In the genomic region with DNA sequence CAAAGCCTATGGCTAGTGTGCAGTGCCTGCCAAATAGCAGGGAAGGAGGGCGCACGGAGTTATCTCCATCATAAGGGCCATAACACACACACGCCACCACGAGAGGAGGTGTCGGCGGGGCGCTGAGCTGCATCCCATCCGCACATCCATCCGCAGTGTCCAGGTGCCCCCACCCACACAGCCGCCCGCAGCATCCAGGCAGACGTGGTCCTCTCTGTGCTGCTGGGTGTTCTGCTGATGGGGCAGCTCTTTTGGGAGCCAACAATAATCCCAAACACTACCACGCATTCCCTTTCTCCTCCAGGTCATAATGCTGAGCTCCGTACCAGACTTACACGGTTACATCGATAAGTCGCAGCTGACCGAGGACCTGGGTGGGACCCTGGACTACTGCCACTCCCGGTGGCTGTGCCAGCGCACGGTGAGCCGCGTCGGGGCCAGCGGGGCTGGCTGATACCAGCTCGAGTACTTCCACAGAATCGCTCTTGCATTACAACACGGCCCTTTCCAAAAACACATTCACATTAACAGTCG, we compare ENCODE assay signal across 37 cellular contexts. TPM values are rescaled to one million over a fixed set of nuclear protein-coding genes. Genes with fewer than 3 reads are reported as not detected.
DNase-seq lines count a peak whose midpoint lies in the region; ATAC-seq, FAIRE-seq and TF ChIP-seq lines count a peak whose summit lies in the region.
"Had no signal": no experiment of that assay in that cellular context is flagged by ENCODE, and none has a peak within 500 bp of the region (broad histone marks: within the 10 kb centered on the region; RNA-seq: fewer than 3 reads in every experiment).

No MANE protein-coding gene starts in this region.

- H3K4me3 Mint-ChIP-seq in type B pancreatic cell: no peak overlapping the region
- no peak overlapping the region for H3K4me3 Mint-ChIP-seq in mesothelial cell of epicardium
- H3K4me3 Mint-ChIP-seq: activated CD8-positive, alpha-beta T cell treated with anti-CD3 and anti-CD28 coated beads, Interleukin-2, amount 10 ng/mL, durations not matched to agents 7 days and 5 days; effector memory CD8-positive, alpha-beta T cell; H9; natural killer cell treated with Interleukin-12 subunit alpha and Interleukin-12 subunit beta and Interleukin-15 and Interleukin-18, amount 100 ng/mL, for 72 hours; stimulated activated naive CD8-positive, alpha-beta T cell treated with anti-CD3 and anti-CD28 coated beads, Interleukin-15, Interleukin-2, amounts not matched to agents 100 ng/mL and 50 ng/mL, for 24 hours had no signal

- no peak overlapping the region for H2BK15ac ChIP-seq in mesenchymal stem cell (ENCODE audit: low read depth, poor library complexity, severe bottlenecking)

- TF ChIP-seq EP300 in K562 (IDR thresholded peaks at IDR 0.05; ENCODE audit: low read length): no peak

- peaks cover 8% of the 10 kb centered on the region; the same call in 1 of the 2 replicates for H3F3A ChIP-seq in PC-9 (ENCODE audit: insufficient read depth, low read depth)

- no peak for TF ChIP-seq CTCF in PC-9 (conservative IDR thresholded peaks at IDR 0.05)
- no peak for TF ChIP-seq CTCF in K562 (IDR thresholded peaks at IDR 0.05 in 2 of 3, conservative IDR thresholded peaks at IDR 0.05 in 1 of 3; ENCODE audit: insufficient read depth in 2 of 3, low read depth in 1 of 3, low read length in 3 of 3)
- TF ChIP-seq CTCF in type B pancreatic cell (conservative IDR thresholded peaks at IDR 0.05): no peak
- no peak for TF ChIP-seq CTCF in mesothelial cell of epicardium (IDR thresholded peaks at IDR 0.05; ENCODE audit: unreplicated experiment)

- H4K8ac ChIP-seq in mesenchymal stem cell (ENCODE audit: low read length): no peak overlapping the region

- DNase-seq in PC-9: no peak
- DNase-seq in K562 (ENCODE audit: extremely low read depth in 1 of 4, low spot score in 3 of 4): no peak
- DNase-seq in mesenchymal stem cell: no peak
- DNase-seq in type B pancreatic cell (ENCODE audit: extremely low spot score, unreplicated experiment): no peak
- no peak for DNase-seq in mesothelial cell of epicardium (ENCODE audit: low spot score in 2 of 2, unreplicated experiment in 2 of 2)
- DNase-seq in Ammon's horn (ENCODE audit: low spot score): no peak
- DNase-seq: activated CD4-positive, alpha-beta T cell treated with anti-CD3 and anti-CD28 coated beads for 4 hours; activated CD8-positive, alpha-beta T cell treated with anti-CD3 and anti-CD28 coated beads, Interleukin-2, amount 10 ng/mL, durations not matched to agents 7 days and 5 days; activated effector memory CD4-positive, alpha-beta T cell treated with Interleukin-2 at 50 U/mL for 16 hours; activated T-cell treated with anti-CD3 and anti-CD28 coated beads for 4 hours; anterior cingulate cortex; C1 segment of cervical spinal cord; DMS53; effector memory CD8-positive, alpha-beta T cell; erythroblast; H9; NCI-H2081 treated with DMSO at 0.1 percent for 48 hours; NCI-H345; NCI-H69; occipital lobe; Peyer's patch; SIG-M5; small intestine; SW 1271; T-helper 9 cell had no signal

- H3K79me2 ChIP-seq in PC-9 (ENCODE audit: low read depth) (no peaks in the 10 kb centered on the region), K562 (ENCODE audit: control insufficient read depth, insufficient read depth, low read length) (no peaks in the 10 kb centered on the region)

- no peak for TF ChIP-seq RAD21 in K562 (CRISPR knock-in tag; conservative IDR thresholded peaks at IDR 0.05 in 1 of 2, IDR thresholded peaks at IDR 0.05 in 1 of 2)

- H2AK5ac ChIP-seq in mesenchymal stem cell (ENCODE audit: low read length, severe bottlenecking): no peak overlapping the region

- H3K36me3 Mint-ChIP-seq in type B pancreatic cell (peaks cover 4% of the 10 kb centered on the region), mesothelial cell of epicardium (peaks cover 3% of the 10 kb centered on the region)
- H3K36me3 Mint-ChIP-seq: activated naive CD4-positive, alpha-beta T cell treated with anti-CD3 and anti-CD28 coated beads, Interleukin-2, amount 50 U/mL, for 72 hours; natural killer cell treated with Interleukin-12 subunit alpha and Interleukin-12 subunit beta and Interleukin-15 and Interleukin-18, amount 100 ng/mL, for 72 hours had no signal

- H3K4me1 Mint-ChIP-seq in type B pancreatic cell (ENCODE audit: unreplicated experiment) (peaks cover 6% of the 10 kb centered on the region), mesothelial cell of epicardium (no peaks in the 10 kb centered on the region)

- H3K4me2 ChIP-seq in PC-9 (peak overlapping the region; percentile 67), K562 (ENCODE audit: insufficient read depth, low read length) (peak overlapping the region; percentile 60; the same call in 1 of the 2 replicates), mesenchymal stem cell (ENCODE audit: low read length, poor library complexity, severe bottlenecking) (no peak overlapping the region)

- H3K9me2 ChIP-seq in PC-9 (ENCODE audit: insufficient read depth): no peaks in the 10 kb centered on the region

- H3K9me3 ChIP-seq in PC-9 (ENCODE audit: insufficient read depth, low read depth) (no peaks in the 10 kb centered on the region), K562 (replicated peaks; ENCODE audit: control insufficient read depth, insufficient read depth, low read depth, low read length) (no peaks in the 10 kb centered on the region), mesenchymal stem cell (ENCODE audit: control insufficient read depth, low read length) (no peaks in the 10 kb centered on the region)
- H3K9me3 ChIP-seq: heart left ventricle, mucosa of descending colon, Peyer's patch had no signal

- H4K20me1 ChIP-seq in PC-9 (ENCODE audit: insufficient read depth) (no peaks in the 10 kb centered on the region), K562 (replicated peaks; ENCODE audit: control insufficient read depth, insufficient read depth, low read length) (no peaks in the 10 kb centered on the region)

- H3K27ac ChIP-seq in PC-9 (peak overlapping the region; percentile 69), K562 (ENCODE audit: extremely low read depth, low read depth, low read length) (no peak overlapping the region), mesenchymal stem cell (ENCODE audit: low read length, poor library complexity, severe bottlenecking) (no peak overlapping the region)
- H3K27ac ChIP-seq: cardiac muscle cell, coronary artery, heart left ventricle, HL-60, Peyer's patch, VCaP had no signal

- H3K9me3 Mint-ChIP-seq in type B pancreatic cell (no peaks in the 10 kb centered on the region), mesothelial cell of epicardium (no peaks in the 10 kb centered on the region)
- H3K9me3 Mint-ChIP-seq: activated naive CD4-positive, alpha-beta T cell treated with anti-CD3 and anti-CD28 coated beads, Interleukin-2, amount 50 U/mL, for 72 hours; effector memory CD8-positive, alpha-beta T cell; natural killer cell treated with Interleukin-12 subunit alpha and Interleukin-12 subunit beta and Interleukin-15 and Interleukin-18, amount 100 ng/mL, for 72 hours; stimulated activated naive CD8-positive, alpha-beta T cell treated with anti-CD3 and anti-CD28 coated beads, Interleukin-15, Interleukin-2, amounts not matched to agents 100 ng/mL and 50 ng/mL, for 24 hours had no signal

- H3K27me3 ChIP-seq in PC-9 (ENCODE audit: insufficient read depth, low read depth): no peaks in the 10 kb centered on the region
- peaks cover 25 to 70% of the 10 kb centered on the region in 2 experiments; a peak in 4 of 5 replicates for H3K27me3 ChIP-seq in K562 (ENCODE audit: control insufficient read depth in 2 of 2, insufficient read depth in 2 of 2, low read length in 2 of 2)
- H3K27me3 ChIP-seq in mesenchymal stem cell (ENCODE audit: control insufficient read depth in 1 of 2, insufficient read depth in 1 of 2, low read length in 2 of 2): peaks cover 0 to 16% of the 10 kb centered on the region in 2 experiments
- H3K27me3 ChIP-seq: cardiac muscle cell, heart left ventricle, Peyer's patch had no signal

- intact Hi-C loops in PC-9 (cut with micrococcal nuclease; ENCODE audit: unreplicated experiment): loop anchor here (2.0 kb wide), 2 partner anchors 41 to 63 kb away; no protein-coding TSS in a partner anchor
- intact Hi-C loops in K562 (cut with micrococcal nuclease): no loop called here

- H3K36me3 ChIP-seq in PC-9 (ENCODE audit: low read depth) (no peaks in the 10 kb centered on the region), K562 (ENCODE audit: control insufficient read depth, insufficient read depth, low read length) (no peaks in the 10 kb centered on the region), mesenchymal stem cell (ENCODE audit: control insufficient read depth in 1 of 2, insufficient read depth in 2 of 2, low read depth in 1 of 2, low read length in 2 of 2) (no peaks in the 10 kb centered on the region)
- H3K36me3 ChIP-seq: cardiac muscle cell, Peyer's patch had no signal

- POLR2A ChIA-PET in PC-9 (lab: Charles Lee; ENCODE audit: unreplicated experiment): no interaction called here
- POLR2A ChIA-PET in K562 (lab: Yijun Ruan, JAX): interaction anchor here (0.7 to 0.9 kb wide), 2 partner anchors 30 to 1025 kb away, joined by 4 to 5 read pairs; no protein-coding TSS in a partner anchor

- no peak for FAIRE-seq in K562 (lab: Jason Lieb, UNC)
- FAIRE-seq: GM12891, small intestine had no signal

- no peak for TF ChIP-seq POLR2A in K562 (conservative IDR thresholded peaks at IDR 0.05)

- peak overlapping the region in 1 of 2 experiments; percentile 23 for H3K18ac ChIP-seq in mesenchymal stem cell (ENCODE audit: low read depth in 1 of 2, low read length in 2 of 2)

- no peak overlapping the region for H3K4ac ChIP-seq in mesenchymal stem cell (ENCODE audit: low read depth in 1 of 2, low read length in 2 of 2)

- H2AFZ ChIP-seq in PC-9: no peak overlapping the region; the same call in 1 of the 2 replicates
- H2AFZ ChIP-seq in K562 (ENCODE audit: low read depth, low read length): no peak overlapping the region
- no peak overlapping the region for H2AFZ ChIP-seq in mesenchymal stem cell (ENCODE audit: low read depth, low read length)

- H3K9ac ChIP-seq in K562 (ENCODE audit: insufficient read depth in 1 of 2, low read depth in 2 of 2, low read length in 2 of 2): no peak overlapping the region
- peak overlapping the region; percentile 86 for H3K9ac ChIP-seq in mesenchymal stem cell (ENCODE audit: low read length)

- H3K27me3 Mint-ChIP-seq in type B pancreatic cell (no peaks in the 10 kb centered on the region), mesothelial cell of epicardium (ENCODE audit: low read depth) (no peaks in the 10 kb centered on the region)
- H3K27me3 Mint-ChIP-seq: effector memory CD8-positive, alpha-beta T cell; natural killer cell treated with Interleukin-12 subunit alpha and Interleukin-12 subunit beta and Interleukin-15 and Interleukin-18, amount 100 ng/mL, for 72 hours; stimulated activated naive CD8-positive, alpha-beta T cell treated with anti-CD3 and anti-CD28 coated beads, Interleukin-15, Interleukin-2, amounts not matched to agents 100 ng/mL and 50 ng/mL, for 24 hours had no signal

- no peak overlapping the region for H3K23ac ChIP-seq in mesenchymal stem cell (ENCODE audit: low read length in 2 of 2)

- H3K27ac Mint-ChIP-seq in type B pancreatic cell: peak overlapping the region; percentile 26
- no peak overlapping the region for H3K27ac Mint-ChIP-seq in mesothelial cell of epicardium
- H3K27ac Mint-ChIP-seq: activated CD8-positive, alpha-beta T cell treated with anti-CD3 and anti-CD28 coated beads, Interleukin-2, amount 10 ng/mL, durations not matched to agents 7 days and 5 days; activated naive CD4-positive, alpha-beta T cell treated with anti-CD3 and anti-CD28 coated beads, Interleukin-2, amount 50 U/mL, for 72 hours; effector memory CD8-positive, alpha-beta T cell; natural killer cell treated with Interleukin-12 subunit alpha and Interleukin-12 subunit beta and Interleukin-15 and Interleukin-18, amount 100 ng/mL, for 72 hours; stimulated activated naive CD8-positive, alpha-beta T cell treated with anti-CD3 and anti-CD28 coated beads, Interleukin-15, Interleukin-2, amounts not matched to agents 100 ng/mL and 50 ng/mL, for 24 hours had no signal

- in situ Hi-C loops in K562 (cut with MboI): no loop called here

- CTCF ChIA-PET in PC-9 (lab: Charles Lee) (interaction anchor here (0.5 kb wide), 1 partner anchor 96 kb away, joined by 3 read pairs; no protein-coding TSS in a partner anchor), K562 (lab: Yijun Ruan, JAX; ENCODE audit: low intra/inter-chr PET ratio) (no interaction called here)

- BruUV-seq in PC-9 (replicated peaks; lab: Mats Ljungman, UMichigan) (TSS peak; percentile 82), K562 (replicated peaks; lab: Mats Ljungman, UMichigan) (no TSS peak)

- H3K4me3 ChIP-seq in PC-9: peak overlapping the region; percentile 20; the same call in 1 of the 2 replicates
- no peak overlapping the region for H3K4me3 ChIP-seq in K562
- H3K4me3 ChIP-seq in mesenchymal stem cell (ENCODE audit: insufficient read depth in 1 of 2, low read depth in 1 of 2, low read length in 2 of 2): peak overlapping the region in 1 of 2 experiments; percentile 79
- H3K4me3 ChIP-seq: cardiac muscle cell, coronary artery, heart left ventricle, lung, mucosa of descending colon, Peyer's patch had no signal

- H3K79me1 ChIP-seq in mesenchymal stem cell (replicated peaks; ENCODE audit: low read length, poor library complexity, severe bottlenecking): no peaks in the 10 kb centered on the region

- H3K14ac ChIP-seq in mesenchymal stem cell (ENCODE audit: low read length in 2 of 2): no peak overlapping the region

- no peak overlapping the region for H2BK5ac ChIP-seq in mesenchymal stem cell (ENCODE audit: low read depth, low read length, poor library complexity, severe bottlenecking)

- H3K4me1 ChIP-seq in PC-9 (replicated peaks; ENCODE audit: insufficient read depth): peaks cover 13% of the 10 kb centered on the region
- H3K4me1 ChIP-seq in K562 (replicated peaks in 1 of 2; ENCODE audit: control insufficient read depth in 2 of 2, insufficient read depth in 2 of 2, low read length in 2 of 2): peaks cover 4 to 18% of the 10 kb centered on the region in 2 experiments; a peak in 4 of 5 replicates
- peaks cover 3% of the 10 kb centered on the region for H3K4me1 ChIP-seq in mesenchymal stem cell (ENCODE audit: control insufficient read depth, insufficient read depth, low read depth, low read length)
- H3K4me1 ChIP-seq: heart left ventricle, Peyer's patch had no signal

- no peaks in the 10 kb centered on the region for H3K9me1 ChIP-seq in K562 (ENCODE audit: control insufficient read depth, insufficient read depth, low read length)

- H2BK12ac ChIP-seq in mesenchymal stem cell (ENCODE audit: low read length in 2 of 2): no peak overlapping the region

- H2BK120ac ChIP-seq in mesenchymal stem cell (ENCODE audit: low read depth, low read length): no peak overlapping the region

- 0% methylated on average over 27 of the region's 29 CpGs for WGBS in K562 (ENCODE audit: insufficient coverage, low coverage, missing lambda C conversion rate)
- WGBS in mesenchymal stem cell: 90% methylated on average over 21 of the region's 29 CpGs

- no peak overlapping the region for H4K91ac ChIP-seq in mesenchymal stem cell (ENCODE audit: low read length)

- no peak for ATAC-seq in K562
- no peak for ATAC-seq in GM18907 (IDR thresholded peaks at IDR 0.05; ENCODE audit: unreplicated experiment)
- ATAC-seq: activated CD8-positive, alpha-beta T cell treated with anti-CD3 and anti-CD28 coated beads, Interleukin-2, amount 10 ng/mL, durations not matched to agents 7 days and 5 days; activated naive CD4-positive, alpha-beta T cell treated with anti-CD3 and anti-CD28 coated beads, Interleukin-2, amount 50 U/mL, for 72 hours; effector memory CD8-positive, alpha-beta T cell; mucosa of descending colon; natural killer cell treated with Interleukin-12 subunit alpha and Interleukin-12 subunit beta and Interleukin-15 and Interleukin-18, amount 100 ng/mL, for 72 hours had no signal

RNA-seq across cellular contexts. Expression of a gene that starts 41.5 kb away (rescaled TPM):
- not detected in 2 replicates for total RNA-seq in PC-9 (2021)
- total RNA-seq in K562 (2011; cell fraction: chromatin; rRNA removed; ENCODE audit: low replicate concordance): not detected in 2 replicates
- not detected in 2 replicates for total RNA-seq in K562 (2011; cell fraction: nucleolus; rRNA removed)
- total RNA-seq in K562 (2011; cell fraction: nucleoplasm; rRNA removed): not detected in 2 replicates
- total RNA-seq in K562 (2014; rRNA removed): not detected in 2 replicates
- not detected in 2 replicates for total RNA-seq in K562 (2014; rRNA removed; fragmentation: Illumina TruSeq; extraction: Trizol)
- not detected in 2 replicates for total RNA-seq in K562 (2015; rRNA removed; fragmentation: Illumina TruSeq; extraction: Trizol)
- not detected in 2 replicates for total RNA-seq in K562 (2021)
- polyA plus RNA-seq in K562 (2011; rRNA removed): not detected in 2 replicates
- not detected in 2 replicates for polyA plus RNA-seq in K562 (2011; cell fraction: cytosol; rRNA removed)
- not detected in 2 replicates for polyA plus RNA-seq in K562 (2011; cell fraction: nucleus; rRNA removed)
- polyA plus RNA-seq in K562 (2012): not detected in 2 replicates
- polyA plus RNA-seq in K562 (2014; fragmentation: Illumina TruSeq; extraction: Trizol): not detected in 2 replicates
- not detected for polyA plus RNA-seq in K562 (2014; fragmentation: Nextera tagmentation; extraction: Ambion mirVana)
- polyA plus RNA-seq in K562 (2014; rRNA removed): 0.13 TPM in 1 of 2 replicates, not detected in the other
- not detected in 2 replicates for polyA minus RNA-seq in K562 (2011; rRNA and poly(A)+ RNA removed)
- polyA minus RNA-seq in K562 (2011; cell fraction: cytosol; rRNA and poly(A)+ RNA removed): not detected in 2 replicates
- polyA minus RNA-seq in K562 (2011; cell fraction: nucleus; rRNA and poly(A)+ RNA removed): not detected in 2 replicates
- polyA plus RNA-seq in mesenchymal stem cell (2013, experiment 1 of 2): not detected
- polyA plus RNA-seq in mesenchymal stem cell (2013, experiment 2 of 2): not detected
- 3.0 and 5.3 TPM in 2 replicates for total RNA-seq in type B pancreatic cell (ENCODE audit: low replicate concordance)
- 3.5 to 4.1 TPM (median 3.5 TPM) in 3 replicates for total RNA-seq in mesothelial cell of epicardium
- total RNA-seq: activated CD8-positive, alpha-beta T cell treated with anti-CD3 and anti-CD28 coated beads, Interleukin-2, amount 10 ng/mL, durations not matched to agents 7 days and 5 days; activated naive CD4-positive, alpha-beta T cell treated with anti-CD3 and anti-CD28 coated beads, Interleukin-2, amount 50 U/mL, for 72 hours; natural killer cell treated with Interleukin-12 subunit alpha and Interleukin-12 subunit beta and Interleukin-15 and Interleukin-18, amount 100 ng/mL, for 72 hours had no signal
- polyA plus RNA-seq: cardiac muscle cell had no signal

RNA-seq across cellular contexts. Expression of a gene that starts 58.5 kb away (rescaled TPM):
- total RNA-seq in PC-9 (2021) (not detected in 2 replicates), K562 (2014; rRNA removed) (0.09 TPM in 1 of 2 replicates, not detected in the other), K562 (2014; rRNA removed; fragmentation: Illumina TruSeq; extraction: Trizol) (not detected in 2 replicates), K562 (2015; rRNA removed; fragmentation: Illumina TruSeq; extraction: Trizol) (not detected in 2 replicates), K562 (2021) (0.20 TPM in 1 of 2 replicates, not detected in the other), type B pancreatic cell (ENCODE audit: low replicate concordance) (34.4 and 53.6 TPM in 2 replicates), mesothelial cell of epicardium (12.1 to 15.1 TPM (median 12.3 TPM) in 3 replicates)
- total RNA-seq in K562 (2011; cell fraction: chromatin; rRNA removed; ENCODE audit: low replicate concordance): not detected in 2 replicates
- 0.33 TPM in 1 of 2 replicates, not detected in the other for total RNA-seq in K562 (2011; cell fraction: nucleolus; rRNA removed)
- total RNA-seq in K562 (2011; cell fraction: nucleoplasm; rRNA removed): not detected in 2 replicates
- polyA plus RNA-seq in K562 (2011; rRNA removed) (not detected in 2 replicates), K562 (2014; fragmentation: Illumina TruSeq; extraction: Trizol) (0.07 TPM in 1 of 2 replicates, not detected in the other), K562 (2014; fragmentation: Nextera tagmentation; extraction: Ambion mirVana) (under 1 TPM in 1 of 2 experiments, not detected in 1; 0.04 TPM), K562 (2014; rRNA removed) (0.07 TPM in 1 of 2 replicates, not detected in the other)
- 0.03 and 0.07 TPM in 2 replicates for polyA plus RNA-seq in K562 (2011; cell fraction: cytosol; rRNA removed)
- not detected in 2 replicates for polyA plus RNA-seq in K562 (2011; cell fraction: nucleus; rRNA removed)
- 0.13 and 0.14 TPM in 2 replicates for polyA plus RNA-seq in K562 (2012)
- not detected in 2 replicates for polyA minus RNA-seq in K562 (2011; rRNA and poly(A)+ RNA removed)
- polyA minus RNA-seq in K562 (2011; cell fraction: cytosol; rRNA and poly(A)+ RNA removed): not detected in 2 replicates
- polyA minus RNA-seq in K562 (2011; cell fraction: nucleus; rRNA and poly(A)+ RNA removed): 0.54 TPM in 1 of 2 replicates, not detected in the other
- 1.4 TPM for polyA plus RNA-seq in mesenchymal stem cell (2013, experiment 1 of 2)
- polyA plus RNA-seq in mesenchymal stem cell (2013, experiment 2 of 2): 1.3 TPM
- total RNA-seq: activated CD8-positive, alpha-beta T cell treated with anti-CD3 and anti-CD28 coated beads, Interleukin-2, amount 10 ng/mL, durations not matched to agents 7 days and 5 days; activated naive CD4-positive, alpha-beta T cell treated with anti-CD3 and anti-CD28 coated beads, Interleukin-2, amount 50 U/mL, for 72 hours; natural killer cell treated with Interleukin-12 subunit alpha and Interleukin-12 subunit beta and Interleukin-15 and Interleukin-18, amount 100 ng/mL, for 72 hours had no signal
